Comparison of ENCODE assay signal across 1 cellular context in the genomic region with DNA sequence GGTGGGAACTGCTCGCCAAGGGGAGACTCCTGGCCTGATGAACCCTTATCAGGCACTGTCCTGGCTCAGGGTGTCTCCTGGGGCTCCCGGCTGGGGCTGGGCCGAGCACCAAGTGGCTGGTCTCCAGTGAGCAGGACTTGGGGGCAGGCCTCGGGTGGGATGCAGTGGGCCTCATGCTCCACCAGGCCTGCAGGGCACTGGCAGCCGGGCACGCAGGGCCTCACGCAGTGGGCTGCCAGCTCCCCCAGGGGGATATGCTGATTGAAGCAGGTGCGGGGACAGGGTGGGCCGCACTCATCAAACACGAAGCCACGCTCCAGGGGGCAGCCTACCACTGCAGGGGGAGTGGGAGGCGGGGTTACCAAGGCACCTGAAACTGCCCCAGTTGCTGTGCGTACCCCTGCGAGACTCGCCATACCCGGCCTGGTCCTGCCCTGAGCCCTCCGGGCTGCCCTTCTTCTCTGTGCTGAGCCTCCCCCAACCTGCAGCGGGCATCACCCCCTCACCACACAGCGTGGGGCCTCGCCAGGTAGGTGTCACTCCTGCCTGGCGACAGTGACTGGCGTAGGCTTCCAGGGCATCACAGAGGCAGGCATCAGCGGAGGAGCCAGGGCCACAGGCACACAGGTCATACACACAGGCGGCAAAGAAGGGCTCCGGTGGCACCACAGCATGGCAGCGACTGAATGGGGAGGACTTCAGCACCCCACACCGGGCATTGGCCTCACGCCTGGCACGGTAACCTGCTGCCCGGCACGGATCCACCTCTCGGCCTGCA.
TF ChIP-seq lines count a peak whose summit lies in the region.

No MANE protein-coding gene starts in this region.

TF ChIP-seq in WTC11, 78 proteins besides CTCF, POLR2A, EP300 and RAD21 (continued from another document):
- TF ChIP-seq CBFB (CRISPR knock-in tag; IDR thresholded peaks at IDR 0.05; ENCODE audit: low read depth), result no peak
